Comparison of ENCODE assay signal across 1 cellular context in genomic region chr5:37786855-37787254, GRCh38.
TF ChIP-seq lines count a peak whose summit lies in the region.

No MANE protein-coding gene starts in this region.

TF ChIP-seq in WTC11, 78 proteins besides CTCF, POLR2A, EP300 and RAD21 (continued from another document):
- TF ChIP-seq, protein P1, sequence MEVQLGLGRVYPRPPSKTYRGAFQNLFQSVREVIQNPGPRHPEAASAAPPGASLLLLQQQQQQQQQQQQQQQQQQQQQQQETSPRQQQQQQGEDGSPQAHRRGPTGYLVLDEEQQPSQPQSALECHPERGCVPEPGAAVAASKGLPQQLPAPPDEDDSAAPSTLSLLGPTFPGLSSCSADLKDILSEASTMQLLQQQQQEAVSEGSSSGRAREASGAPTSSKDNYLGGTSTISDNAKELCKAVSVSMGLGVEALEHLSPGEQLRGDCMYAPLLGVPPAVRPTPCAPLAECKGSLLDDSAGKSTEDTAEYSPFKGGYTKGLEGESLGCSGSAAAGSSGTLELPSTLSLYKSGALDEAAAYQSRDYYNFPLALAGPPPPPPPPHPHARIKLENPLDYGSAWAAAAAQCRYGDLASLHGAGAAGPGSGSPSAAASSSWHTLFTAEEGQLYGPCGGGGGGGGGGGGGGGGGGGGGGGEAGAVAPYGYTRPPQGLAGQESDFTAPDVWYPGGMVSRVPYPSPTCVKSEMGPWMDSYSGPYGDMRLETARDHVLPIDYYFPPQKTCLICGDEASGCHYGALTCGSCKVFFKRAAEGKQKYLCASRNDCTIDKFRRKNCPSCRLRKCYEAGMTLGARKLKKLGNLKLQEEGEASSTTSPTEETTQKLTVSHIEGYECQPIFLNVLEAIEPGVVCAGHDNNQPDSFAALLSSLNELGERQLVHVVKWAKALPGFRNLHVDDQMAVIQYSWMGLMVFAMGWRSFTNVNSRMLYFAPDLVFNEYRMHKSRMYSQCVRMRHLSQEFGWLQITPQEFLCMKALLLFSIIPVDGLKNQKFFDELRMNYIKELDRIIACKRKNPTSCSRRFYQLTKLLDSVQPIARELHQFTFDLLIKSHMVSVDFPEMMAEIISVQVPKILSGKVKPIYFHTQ (CRISPR knock-in tag; IDR thresholded peaks at IDR 0.05) = no peak
